16 cellular contexts compared by ENCODE assay signal in the genomic region with DNA sequence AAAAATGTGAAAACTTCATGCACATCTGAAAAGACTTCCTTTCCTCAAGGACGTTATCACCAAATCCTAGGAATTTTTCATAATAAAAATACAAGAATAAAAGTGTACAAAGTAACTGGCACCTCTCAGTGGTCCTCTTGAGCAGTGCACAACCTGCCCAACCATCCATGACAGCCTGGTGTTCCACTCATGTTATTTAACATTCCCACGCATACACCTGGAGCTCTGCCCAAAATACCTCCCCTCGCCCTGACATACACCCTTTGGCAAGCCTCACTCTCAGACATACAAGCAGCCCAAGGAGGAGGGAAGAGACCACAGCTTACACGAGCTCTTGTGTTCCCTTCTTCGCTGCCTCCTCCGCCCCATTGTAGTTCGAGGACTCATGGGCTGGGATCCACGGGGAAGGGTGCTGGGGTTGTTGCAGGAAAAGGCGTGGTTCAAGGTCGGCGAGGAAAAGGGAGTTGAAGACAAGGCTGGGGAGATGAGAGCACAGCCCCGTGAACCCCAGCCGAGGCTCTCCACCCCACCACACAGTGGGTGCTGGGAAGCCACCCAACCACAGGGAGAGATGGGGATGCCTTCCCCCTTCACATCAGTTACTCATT. TPM values are rescaled to one million over a fixed set of nuclear protein-coding genes. Genes with fewer than 3 reads are reported as not detected.
DNase-seq lines count a peak whose midpoint lies in the region; ATAC-seq and TF ChIP-seq lines count a peak whose summit lies in the region.
"Had no signal": no experiment of that assay in that cellular context is flagged by ENCODE, and none has a peak within 500 bp of the region (broad histone marks: within the 10 kb centered on the region; RNA-seq: fewer than 3 reads in every experiment).

No MANE protein-coding gene starts in this region.

- no peak overlapping the region for H3K4me2 ChIP-seq in PC-3 (ENCODE audit: low read length)

- no peak overlapping the region for H3K9ac ChIP-seq in PC-3 (ENCODE audit: low read length)

- H2AFZ ChIP-seq in PC-3 (ENCODE audit: low read length): no peak overlapping the region

- peaks cover 3% of the 10 kb centered on the region for H3K9me3 Mint-ChIP-seq in glutamatergic neuron (ENCODE audit: unreplicated experiment)

- H3K79me2 ChIP-seq in PC-3 (ENCODE audit: low read length): no peaks in the 10 kb centered on the region

- POLR2A ChIA-PET in PC-3 (lab: Charles Lee; ENCODE audit: unreplicated experiment): no interaction called here

- no peaks in the 10 kb centered on the region for H3K27me3 ChIP-seq in right cardiac atrium (ENCODE audit: control insufficient read depth, insufficient read depth)
- H3K27me3 ChIP-seq in WERI-Rb-1 (ENCODE audit: insufficient read depth, low read depth, severe bottlenecking): no peaks in the 10 kb centered on the region
- no peaks in the 10 kb centered on the region for H3K27me3 ChIP-seq in PC-3 (ENCODE audit: low read length)

- H3K4me3 ChIP-seq in right cardiac atrium (ENCODE audit: low read length) (no peak overlapping the region), WERI-Rb-1 (ENCODE audit: low read depth, low read length) (no peak overlapping the region), PC-3 (ENCODE audit: low read length) (no peak overlapping the region)

- H3K9me3 ChIP-seq in right cardiac atrium (ENCODE audit: control insufficient read depth, low read length) (no peaks in the 10 kb centered on the region), WERI-Rb-1 (ENCODE audit: severe bottlenecking) (no peaks in the 10 kb centered on the region), PC-3 (ENCODE audit: low read length) (no peaks in the 10 kb centered on the region)

- H3K9me2 ChIP-seq in PC-3 (replicated peaks; ENCODE audit: low read length): no peaks in the 10 kb centered on the region

- CTCF ChIA-PET in PC-3 (lab: Charles Lee): no interaction called here

- H3K4me3 Mint-ChIP-seq in glutamatergic neuron (ENCODE audit: unreplicated experiment): no peak overlapping the region

- BruUV-seq in PC-3 (replicated peaks; lab: Mats Ljungman, UMichigan): no TSS peak

- intact Hi-C loops in right cardiac atrium (cut with DNase I): no loop called here
- intact Hi-C loops in Right ventricle myocardium inferior (cut with DNase I): no loop called here
- intact Hi-C loops in sciatic nerve (cut with DNase I): no loop called here
- intact Hi-C loops in PC-3 (cut with micrococcal nuclease): no loop called here

- H3K4me1 ChIP-seq in right cardiac atrium (ENCODE audit: control insufficient read depth, insufficient read depth, low read length) (no peaks in the 10 kb centered on the region), PC-3 (ENCODE audit: insufficient read depth, low read length) (no peaks in the 10 kb centered on the region)

- H4K20me1 ChIP-seq in PC-3 (ENCODE audit: low read length): no peaks in the 10 kb centered on the region

- no peak for ATAC-seq in right cardiac atrium
- ATAC-seq in Right ventricle myocardium inferior: no peak
- no peak for ATAC-seq in sciatic nerve
- ATAC-seq in PC-3: no peak

- WGBS in right cardiac atrium: 74% methylated on average over 13 of the region's 13 CpGs

- TF ChIP-seq CTCF in WERI-Rb-1 (IDR thresholded peaks at IDR 0.05; ENCODE audit: low read depth, low read length): no peak
- TF ChIP-seq CTCF in glutamatergic neuron (IDR thresholded peaks at IDR 0.05; ENCODE audit: partially characterized antibody, unreplicated experiment): no peak
- no peak for TF ChIP-seq CTCF in PC-3 (conservative IDR thresholded peaks at IDR 0.05; ENCODE audit: low read depth, low read length)

- H3F3A ChIP-seq in PC-3 (ENCODE audit: low read length, unreplicated experiment): no peaks in the 10 kb centered on the region

- peaks cover 8% of the 10 kb centered on the region for H3K27me3 Mint-ChIP-seq in glutamatergic neuron (ENCODE audit: unreplicated experiment)

- peaks cover 4% of the 10 kb centered on the region for H3K36me3 Mint-ChIP-seq in glutamatergic neuron (ENCODE audit: unreplicated experiment)

- H3K36me3 ChIP-seq in WERI-Rb-1 (no peaks in the 10 kb centered on the region), PC-3 (ENCODE audit: low read depth, low read length) (no peaks in the 10 kb centered on the region)

- H3K4me1 Mint-ChIP-seq in glutamatergic neuron (ENCODE audit: low read depth, unreplicated experiment): no peaks in the 10 kb centered on the region

- no peak overlapping the region for H3K27ac Mint-ChIP-seq in glutamatergic neuron (ENCODE audit: unreplicated experiment)

- H3K27ac ChIP-seq in right cardiac atrium (ENCODE audit: low read length) (no peak overlapping the region), WERI-Rb-1 (no peak overlapping the region), PC-3 (ENCODE audit: low read length) (no peak overlapping the region)

- DNase-seq in right cardiac atrium (peak in 2 of 3 donors; percentile 14 to 38), Right ventricle myocardium inferior (ENCODE audit: missing footprints) (no peak), WERI-Rb-1 (peak; percentile 1), glutamatergic neuron (peak; percentile 6), sciatic nerve (ENCODE audit: low spot score) (peak; percentile 44), NCI-H146 treated with DMSO at 0.1 percent for 48 hours (lab: John Stamatoyannopoulos, UW; ENCODE audit: unreplicated experiment) (no peak), PC-3 (no peak), NCI-H2171 treated with DMSO at 0.1 percent for 48 hours (lab: John Stamatoyannopoulos, UW) (no peak)
- DNase-seq: C1 segment of cervical spinal cord, H7, KG1, NCI-H1105 treated with DMSO at 0.1 percent for 48 hours, NCI-H1694 treated with DMSO at 0.1 percent for 48 hours, NCI-H510A, NCI-H774, Right ventricle myocardium superior had no signal

RNA-seq across cellular contexts. Expression of gene GRIP2, which starts 23.3 kb away (rescaled TPM):
- total RNA-seq in right cardiac atrium: 10 to 100 TPM in 3 of 4 donors, 1 to 10 TPM in 1; 8.7 to 14.5 (median 13.0) TPM
- 9.9 TPM for polyA plus RNA-seq in right cardiac atrium
- total RNA-seq in Right ventricle myocardium inferior: 39.3 TPM
- 0.34 TPM for total RNA-seq in glutamatergic neuron (ENCODE audit: unreplicated experiment)
- 2.3 TPM for total RNA-seq in sciatic nerve
- 0.29 and 0.36 TPM in 2 replicates for total RNA-seq in PC-3 (2014; rRNA removed)

Comparison
In these comparisons a context has a peak if more than half of its experiments do, and no peak if none do; other contexts are left out.
1. DNase-seq: peak in right cardiac atrium (2 of 3), WERI-Rb-1 (single experiment), glutamatergic neuron (single experiment) and sciatic nerve (single experiment); none in Right ventricle myocardium inferior (single experiment), NCI-H146 treated with DMSO at 0.1 percent for 48 hours (single experiment), PC-3 (single experiment) and NCI-H2171 treated with DMSO at 0.1 percent for 48 hours (single experiment).